ENCODE assay signal across 14 cellular contexts in genomic region chr5:160477266-160477970, GRCh38. TPM values are rescaled to one million over a fixed set of nuclear protein-coding genes. Genes with fewer than 3 reads are reported as not detected.
DNase-seq lines count a peak whose midpoint lies in the region; ATAC-seq, FAIRE-seq and TF ChIP-seq lines count a peak whose summit lies in the region.
"Had no signal": no experiment of that assay in that cellular context is flagged by ENCODE, and none has a peak within 500 bp of the region (broad histone marks: within the 10 kb centered on the region; RNA-seq: fewer than 3 reads in every experiment).

No MANE protein-coding gene starts in this region.

- H4K20me1 ChIP-seq in astrocyte (ENCODE audit: insufficient read depth, low read length): no peaks in the 10 kb centered on the region

- no peak overlapping the region for H3K4me3 ChIP-seq in CD8-positive, alpha-beta T cell (ENCODE audit: low read depth, low read length)
- H3K4me3 ChIP-seq in HUES64 (ENCODE audit: low read length) (no peak overlapping the region; the same call in 1 of the 2 replicates), astrocyte (ENCODE audit: insufficient read depth, low read depth, low read length) (no peak overlapping the region)
- H3K4me3 ChIP-seq: BLaER1, cardiac muscle cell, left lung, pancreas had no signal

- peak overlapping the region; percentile 55 for H3K4me2 ChIP-seq in astrocyte (ENCODE audit: low read length)
- H3K4me2 ChIP-seq: BLaER1 had no signal

- H3K79me2 ChIP-seq in astrocyte (ENCODE audit: insufficient read depth, low read length): no peaks in the 10 kb centered on the region

- WGBS in HUES64: 45% methylated on average over 5 of the region's 6 CpGs

- TF ChIP-seq POLR2A in GM12891 (IDR thresholded peaks at IDR 0.05; ENCODE audit: low read depth, low read length): no peak

- no peak for FAIRE-seq in astrocyte (lab: Jason Lieb, UNC)
- FAIRE-seq in GM12891 (lab: Jason Lieb, UNC): no peak
- FAIRE-seq: pancreas had no signal

- H3K36me3 ChIP-seq in CD8-positive, alpha-beta T cell (ENCODE audit: insufficient read depth, low read length): no peaks in the 10 kb centered on the region
- no peaks in the 10 kb centered on the region for H3K36me3 ChIP-seq in HUES64 (ENCODE audit: insufficient read depth, low read length)
- H3K36me3 ChIP-seq in astrocyte (ENCODE audit: insufficient read depth, low read length): no peaks in the 10 kb centered on the region
- H3K36me3 ChIP-seq: cardiac muscle cell, left lung, pancreas had no signal

- H3K4me1 Mint-ChIP-seq in CD8-positive, alpha-beta T cell (ENCODE audit: low read depth): peaks cover 43% of the 10 kb centered on the region
- peaks cover 10% of the 10 kb centered on the region for H3K4me1 Mint-ChIP-seq in astrocyte (ENCODE audit: low read depth, unreplicated experiment)

- intact Hi-C loops in CD8-positive, alpha-beta T cell (cut with DNase I, micrococcal nuclease): no loop called here

- no peaks in the 10 kb centered on the region for H3K36me3 Mint-ChIP-seq in CD8-positive, alpha-beta T cell
- no peaks in the 10 kb centered on the region for H3K36me3 Mint-ChIP-seq in astrocyte (ENCODE audit: low read depth, unreplicated experiment)

- no peaks in the 10 kb centered on the region for H3K27me3 Mint-ChIP-seq in CD8-positive, alpha-beta T cell (ENCODE audit: low read depth)
- H3K27me3 Mint-ChIP-seq in astrocyte (ENCODE audit: low read depth, unreplicated experiment): no peaks in the 10 kb centered on the region

- no peaks in the 10 kb centered on the region for H3K9me3 Mint-ChIP-seq in CD8-positive, alpha-beta T cell
- H3K9me3 Mint-ChIP-seq in astrocyte (ENCODE audit: unreplicated experiment): no peaks in the 10 kb centered on the region

- no peak for DNase-seq in CD8-positive, alpha-beta T cell
- DNase-seq in astrocyte (ENCODE audit: low read depth) (no peak), iPS-NIHi7 (ENCODE audit: extremely low spot score) (peak; percentile 28), SKM-1 (lab: John Stamatoyannopoulos, UW; ENCODE audit: unreplicated experiment) (no peak), GM12891 (ENCODE audit: insufficient read length, low spot score) (no peak)
- DNase-seq: GDM1, left lung, OCI-M1, pancreas had no signal

- peak overlapping the region; percentile 64 for H3K27ac Mint-ChIP-seq in CD8-positive, alpha-beta T cell
- H3K27ac Mint-ChIP-seq in astrocyte (ENCODE audit: unreplicated experiment): no peak overlapping the region

- POLR2A ChIA-PET in CD8-positive, alpha-beta T cell (lab: Charles Lee): interaction anchor here (1.1 kb wide), 1 partner anchor 10 kb away, joined by 3 read pairs; no protein-coding TSS in a partner anchor

- CTCF ChIA-PET in CD8-positive, alpha-beta T cell (lab: Charles Lee): interaction anchor here (1.0 to 1.9 kb wide), 2 partner anchors 17 to 39 kb away, joined by 3 to 7 read pairs; no protein-coding TSS in a partner anchor

- ATAC-seq in CD8-positive, alpha-beta T cell: peak; percentile 69
- ATAC-seq in HG03520 (IDR thresholded peaks at IDR 0.05; ENCODE audit: unreplicated experiment): no peak
- no peak for ATAC-seq in GM18498 (IDR thresholded peaks at IDR 0.05; ENCODE audit: unreplicated experiment)
- ATAC-seq: left lung, pancreas had no signal

- no peaks in the 10 kb centered on the region for H3K9me3 ChIP-seq in CD8-positive, alpha-beta T cell (ENCODE audit: low read length)
- no peaks in the 10 kb centered on the region for H3K9me3 ChIP-seq in HUES64 (ENCODE audit: insufficient read depth, low read depth, low read length)
- H3K9me3 ChIP-seq in astrocyte (ENCODE audit: insufficient read depth, low read depth, low read length): no peaks in the 10 kb centered on the region
- H3K9me3 ChIP-seq: BLaER1, left lung, pancreas had no signal

- H3K4me3 Mint-ChIP-seq in CD8-positive, alpha-beta T cell: peak overlapping the region; percentile 16
- no peak overlapping the region for H3K4me3 Mint-ChIP-seq in astrocyte (ENCODE audit: unreplicated experiment)

- TF ChIP-seq CTCF in CD8-positive, alpha-beta T cell (IDR thresholded peaks at IDR 0.05): no peak
- no peak for TF ChIP-seq CTCF in astrocyte (IDR thresholded peaks at IDR 0.05; ENCODE audit: insufficient read depth, low read depth, low read length)

- H3K4me1 ChIP-seq in CD8-positive, alpha-beta T cell (ENCODE audit: insufficient read depth, low read length): peaks cover 7% of the 10 kb centered on the region
- H3K4me1 ChIP-seq in HUES64 (ENCODE audit: insufficient read depth, low read length) (peaks cover 17% of the 10 kb centered on the region), astrocyte (ENCODE audit: insufficient read depth, low read length) (peaks cover 27% of the 10 kb centered on the region)
- H3K4me1 ChIP-seq: pancreas had no signal

- no peaks in the 10 kb centered on the region for H3K27me3 ChIP-seq in CD8-positive, alpha-beta T cell (ENCODE audit: insufficient read depth, low read length)
- H3K27me3 ChIP-seq in HUES64 (ENCODE audit: insufficient read depth, low read length) (no peaks in the 10 kb centered on the region), astrocyte (ENCODE audit: insufficient read depth, low read length) (no peaks in the 10 kb centered on the region)
- H3K27me3 ChIP-seq: BLaER1, cardiac muscle cell, left lung, pancreas had no signal

- no peak overlapping the region for H3K27ac ChIP-seq in CD8-positive, alpha-beta T cell (ENCODE audit: low read depth, low read length)
- H3K27ac ChIP-seq in HUES64 (ENCODE audit: low read depth, low read length) (peak overlapping the region; percentile 77), astrocyte (ENCODE audit: low read depth, low read length) (peak overlapping the region; percentile 47)
- H3K27ac ChIP-seq: BLaER1, cardiac muscle cell, left lung, pancreas had no signal

- H3K9ac ChIP-seq in HUES64 (ENCODE audit: low read depth, low read length) (peak overlapping the region; percentile 10; the same call in 1 of the 2 replicates), astrocyte (ENCODE audit: low read length) (no peak overlapping the region)
- H3K9ac ChIP-seq: BLaER1 had no signal

- H2AFZ ChIP-seq in astrocyte (ENCODE audit: low read depth, low read length): peak overlapping the region; percentile 0

TF ChIP-seq in GM12891, 5 proteins besides CTCF, POLR2A, EP300 and RAD21:
- no peak for TF ChIP-seq SPI1 (IDR thresholded peaks at IDR 0.05; ENCODE audit: low read depth, low read length)
- no peak for TF ChIP-seq POLR2AphosphoS5 (IDR thresholded peaks at IDR 0.05; ENCODE audit: low read depth, low read length)
- no peak for TF ChIP-seq POU2F2 (IDR thresholded peaks at IDR 0.05; ENCODE audit: low read depth, low read length)

RNA-seq across cellular contexts. Expression of gene PTTG1, which starts 55.8 kb away (rescaled TPM):
- total RNA-seq in CD8-positive, alpha-beta T cell: 1 to 10 TPM; 8.6 to 8.8 TPM
- 181 TPM for polyA plus RNA-seq in HUES64 (2013, experiment 1 of 2)
- 236 TPM for polyA plus RNA-seq in HUES64 (2013, experiment 2 of 2)
- 12.7 and 20.4 TPM in 2 replicates for total RNA-seq in astrocyte
- 176 TPM for polyA plus RNA-seq in GM12891 (2012; ENCODE audit: low read depth, missing spikeins)

RNA-seq across cellular contexts. Expression of gene SLU7, which starts 58.5 kb away (rescaled TPM):
- total RNA-seq in CD8-positive, alpha-beta T cell: 100 to 1,000 TPM; 127 to 136 TPM
- polyA plus RNA-seq in HUES64 (2013, experiment 1 of 2): 26.2 TPM
- polyA plus RNA-seq in HUES64 (2013, experiment 2 of 2): 31.1 TPM
- total RNA-seq in astrocyte: 46.1 and 48.4 TPM in 2 replicates
- polyA plus RNA-seq in GM12891 (2012; ENCODE audit: low read depth, missing spikeins): 57.3 TPM
